In the genomic region with DNA sequence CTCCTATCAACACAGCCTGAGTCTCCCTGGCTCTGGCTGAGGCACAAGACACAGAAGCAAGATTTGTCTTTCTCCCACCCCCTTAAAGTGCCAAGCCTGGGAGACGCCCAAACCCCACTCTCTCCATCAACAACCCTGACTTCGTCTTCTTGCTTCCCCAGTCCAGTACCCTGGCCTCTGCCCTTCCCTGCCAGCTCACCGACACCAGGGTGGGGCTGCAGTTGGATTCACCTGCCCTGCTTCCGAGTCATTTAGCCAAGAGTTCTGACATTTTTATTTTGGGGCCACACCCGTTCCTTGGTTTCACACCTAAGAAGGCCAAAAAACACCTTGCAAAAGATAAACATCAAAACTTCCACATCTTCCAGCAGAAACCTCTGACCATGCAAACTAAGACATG, we compare ENCODE assay signal across 21 cellular contexts. TPM values are rescaled to one million over a fixed set of nuclear protein-coding genes. Genes with fewer than 3 reads are reported as not detected.
DNase-seq lines count a peak whose midpoint lies in the region; ATAC-seq, FAIRE-seq and TF ChIP-seq lines count a peak whose summit lies in the region.
"Had no signal": no experiment of that assay in that cellular context is flagged by ENCODE, and none has a peak within 500 bp of the region (broad histone marks: within the 10 kb centered on the region; RNA-seq: fewer than 3 reads in every experiment).

No MANE protein-coding gene starts in this region.

- H3K9me3 ChIP-seq in small intestine (ENCODE audit: control insufficient read depth, low read depth) = no peaks in the 10 kb centered on the region
- H3K9me3 ChIP-seq in endodermal cell (ENCODE audit: control insufficient read depth, low read length) = no peaks in the 10 kb centered on the region
- no peaks in the 10 kb centered on the region for H3K9me3 ChIP-seq in vagina
- H3K9me3 ChIP-seq: left lung, prostate gland had no signal

- H3K27me3 Mint-ChIP-seq in activated T-cell treated with anti-CD3 and anti-CD28 coated beads, Interleukin-2, amount 50 U/mL, for 24 hours = no peaks in the 10 kb centered on the region
- H3K27me3 Mint-ChIP-seq in WTC11 (ENCODE audit: low read depth) (no peaks in the 10 kb centered on the region), immature natural killer cell (ENCODE audit: low read depth in 3 of 3) (peaks cover 0 to 5% (median 0%) of the 10 kb centered on the region in 3 donors), endodermal cell (ENCODE audit: insufficient read depth) (no peaks in the 10 kb centered on the region)
- H3K27me3 Mint-ChIP-seq: activated naive CD8-positive, alpha-beta T cell had no signal

- intact Hi-C loops in vagina (cut with DNase I) = no loop called here

- CTCF ChIA-PET in WTC11 (lab: Charles Lee) = interaction anchor here (1.1 to 1.5 kb wide), 2 partner anchors 56 to 123 kb away, joined by 4 read pairs; no protein-coding TSS in a partner anchor

- no peak for TF ChIP-seq CTCF in WTC11 (IDR thresholded peaks at IDR 0.05)
- TF ChIP-seq CTCF in endodermal cell (conservative IDR thresholded peaks at IDR 0.05) = no peak
- no peak for TF ChIP-seq CTCF in vagina (IDR thresholded peaks at IDR 0.05)

- TF ChIP-seq POLR2A in vagina (IDR thresholded peaks at IDR 0.05) = no peak

- H3K36me3 ChIP-seq in small intestine (ENCODE audit: control insufficient read depth in 2 of 2, insufficient read depth in 2 of 2, low read length in 2 of 2) = peaks cover 0 to 6% of the 10 kb centered on the region in 2 donors
- H3K36me3 ChIP-seq in endodermal cell (ENCODE audit: control insufficient read depth, insufficient read depth, low read length) = no peaks in the 10 kb centered on the region
- no peaks in the 10 kb centered on the region for H3K36me3 ChIP-seq in vagina
- H3K36me3 ChIP-seq: prostate gland had no signal

- H3K36me3 Mint-ChIP-seq in activated T-cell treated with anti-CD3 and anti-CD28 coated beads, Interleukin-2, amount 50 U/mL, for 24 hours (ENCODE audit: low read depth) = peaks cover 35% of the 10 kb centered on the region
- no peaks in the 10 kb centered on the region; the same call in 1 of the 2 replicates for H3K36me3 Mint-ChIP-seq in WTC11
- H3K36me3 Mint-ChIP-seq in immature natural killer cell = peaks cover 0 to 4% (median 0%) of the 10 kb centered on the region in 3 donors
- H3K36me3 Mint-ChIP-seq in endodermal cell (ENCODE audit: low read depth) = peaks cover 7% of the 10 kb centered on the region
- H3K36me3 Mint-ChIP-seq: activated naive CD8-positive, alpha-beta T cell had no signal

- FAIRE-seq in small intestine (lab: Jason Lieb, UNC) = no peak
- FAIRE-seq: G401.6, GM12892 had no signal

- POLR2A ChIA-PET in WTC11 (lab: Charles Lee) = no interaction called here

- no peak overlapping the region for H3K9ac ChIP-seq in endodermal cell (ENCODE audit: extremely low read depth, low read length, poor library complexity, severe bottlenecking)

- H3K27ac Mint-ChIP-seq in activated T-cell treated with anti-CD3 and anti-CD28 coated beads, Interleukin-2, amount 50 U/mL, for 24 hours = peak overlapping the region; percentile 35
- H3K27ac Mint-ChIP-seq in WTC11 (peak overlapping the region; percentile 81; the same call in 1 of the 2 replicates), immature natural killer cell (peak overlapping the region in 5 of 6 donors; percentile 21 to 76 (median 62)), endodermal cell (no peak overlapping the region)
- H3K27ac Mint-ChIP-seq: activated naive CD8-positive, alpha-beta T cell had no signal

- no peak for DNase-seq in activated T-cell treated with anti-CD3 and anti-CD28 coated beads, Interleukin-2, amount 50 U/mL, for 24 hours
- DNase-seq in activated T-cell treated with anti-CD3 and anti-CD28 coated beads, Interleukin-2, amount 50 U/mL, for 48 hours = no peak
- no peak for DNase-seq in WTC11 (ENCODE audit: low spot score)
- no peak for DNase-seq in immature natural killer cell
- peak; percentile 27 for DNase-seq in small intestine
- no peak for DNase-seq in endodermal cell
- DNase-seq in vagina (ENCODE audit: extremely low spot score in 2 of 2) = no peak
- DNase-seq: Calu3; GOT3; Karpas-422; NCI-H1105; NCI-H748 treated with DMSO at 0.1 percent for 48 hours; PC-9; stimulated activated naive CD4-positive, alpha-beta T cell treated with Interleukin-2 at 50 U/mL for 16 hours had no signal

- ATAC-seq in WTC11 (no peak), HG03139 (IDR thresholded peaks at IDR 0.05; ENCODE audit: unreplicated experiment) (no peak)
- ATAC-seq: left lung had no signal

- no peak overlapping the region for H3K27ac ChIP-seq in small intestine (ENCODE audit: low read depth in 1 of 2, low read length in 1 of 2)
- no peak overlapping the region for H3K27ac ChIP-seq in endodermal cell (ENCODE audit: low read depth, low read length)
- no peak overlapping the region for H3K27ac ChIP-seq in vagina
- H3K27ac ChIP-seq: left lung, PC-9, prostate gland, SK-N-MC had no signal

- WGBS in small intestine, 3 donors = 33 to 69% (median 41%) methylated on average over 5 of the region's 5 CpGs
- WGBS in endodermal cell (ENCODE audit: insufficient coverage in 1 of 2, insufficient read length in 1 of 2), 2 experiments = 95 to 100% methylated on average over 3 to 5 of the region's 5 CpGs

- H3K27me3 ChIP-seq in small intestine (ENCODE audit: control insufficient read depth in 2 of 2, insufficient read depth in 2 of 2, low read length in 2 of 2) (no peaks in the 10 kb centered on the region), endodermal cell (ENCODE audit: control insufficient read depth, insufficient read depth, low read length, poor library complexity, severe bottlenecking) (no peaks in the 10 kb centered on the region), vagina (no peaks in the 10 kb centered on the region)
- H3K27me3 ChIP-seq: left lung had no signal

- H3K4me1 ChIP-seq in small intestine (ENCODE audit: control insufficient read depth in 2 of 2, insufficient read depth in 1 of 2, low read depth in 1 of 2, low read length in 1 of 2) (no peaks in the 10 kb centered on the region), endodermal cell (ENCODE audit: control insufficient read depth, insufficient read depth, low read length) (no peaks in the 10 kb centered on the region), vagina (peaks cover 6% of the 10 kb centered on the region)
- H3K4me1 ChIP-seq: left lung, prostate gland had no signal

- no peak overlapping the region for H3K4me3 Mint-ChIP-seq in activated T-cell treated with anti-CD3 and anti-CD28 coated beads, Interleukin-2, amount 50 U/mL, for 24 hours
- H3K4me3 Mint-ChIP-seq in WTC11 (no peak overlapping the region), immature natural killer cell (no peak overlapping the region), endodermal cell (no peak overlapping the region)
- H3K4me3 Mint-ChIP-seq: activated naive CD8-positive, alpha-beta T cell had no signal

- H3K4me3 ChIP-seq in small intestine (ENCODE audit: low read depth in 1 of 2, low read length in 2 of 2) (no peak overlapping the region), endodermal cell (ENCODE audit: low read length) (no peak overlapping the region), vagina (no peak overlapping the region)
- H3K4me3 ChIP-seq: left lung, PC-9, prostate gland, SK-N-MC had no signal

- H3K4me1 Mint-ChIP-seq in activated T-cell treated with anti-CD3 and anti-CD28 coated beads, Interleukin-2, amount 50 U/mL, for 24 hours (ENCODE audit: low read depth) = peaks cover 10% of the 10 kb centered on the region
- H3K4me1 Mint-ChIP-seq in WTC11 = no peaks in the 10 kb centered on the region
- peaks cover 15 to 16% of the 10 kb centered on the region in 2 donors for H3K4me1 Mint-ChIP-seq in immature natural killer cell
- H3K4me1 Mint-ChIP-seq in endodermal cell = no peaks in the 10 kb centered on the region

- H3K9me3 Mint-ChIP-seq in activated T-cell treated with anti-CD3 and anti-CD28 coated beads, Interleukin-2, amount 50 U/mL, for 24 hours = no peaks in the 10 kb centered on the region
- H3K9me3 Mint-ChIP-seq in WTC11 = no peaks in the 10 kb centered on the region
- H3K9me3 Mint-ChIP-seq in immature natural killer cell = no peaks in the 10 kb centered on the region
- no peaks in the 10 kb centered on the region for H3K9me3 Mint-ChIP-seq in endodermal cell

TF ChIP-seq in WTC11, 78 proteins besides CTCF, POLR2A, EP300 and RAD21 (continues in another document):
- TF ChIP-seq, protein P1, sequence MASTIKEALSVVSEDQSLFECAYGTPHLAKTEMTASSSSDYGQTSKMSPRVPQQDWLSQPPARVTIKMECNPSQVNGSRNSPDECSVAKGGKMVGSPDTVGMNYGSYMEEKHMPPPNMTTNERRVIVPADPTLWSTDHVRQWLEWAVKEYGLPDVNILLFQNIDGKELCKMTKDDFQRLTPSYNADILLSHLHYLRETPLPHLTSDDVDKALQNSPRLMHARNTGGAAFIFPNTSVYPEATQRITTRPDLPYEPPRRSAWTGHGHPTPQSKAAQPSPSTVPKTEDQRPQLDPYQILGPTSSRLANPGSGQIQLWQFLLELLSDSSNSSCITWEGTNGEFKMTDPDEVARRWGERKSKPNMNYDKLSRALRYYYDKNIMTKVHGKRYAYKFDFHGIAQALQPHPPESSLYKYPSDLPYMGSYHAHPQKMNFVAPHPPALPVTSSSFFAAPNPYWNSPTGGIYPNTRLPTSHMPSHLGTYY (CRISPR knock-in tag; IDR thresholded peaks at IDR 0.05) = no peak
- no peak for TF ChIP-seq E2F5 (CRISPR knock-in tag; IDR thresholded peaks at IDR 0.05)

RNA-seq across cellular contexts. Expression of gene GFOD2, which starts 41.7 kb away (rescaled TPM):
- 19.3 to 29.5 TPM (median 22.8 TPM) in 3 replicates for total RNA-seq in WTC11 (2021)
- 1 to 10 TPM; 6.2 to 9.7 (median 7.4) TPM for polyA plus RNA-seq in immature natural killer cell
- 10 to 100 TPM in 2 of 3 donors, 1 to 10 TPM in 1; 9.7 to 28.6 (median 14.3) TPM for polyA plus RNA-seq in small intestine
- total RNA-seq in endodermal cell = 10 to 100 TPM; 18.2 to 21.2 TPM
- 20.6 TPM for polyA plus RNA-seq in endodermal cell (2013, experiment 1 of 2)
- 21.5 TPM for polyA plus RNA-seq in endodermal cell (2013, experiment 2 of 2)
- 32.7 TPM for total RNA-seq in vagina

RNA-seq across cellular contexts. Expression of gene RANBP10, which starts 45.5 kb away (rescaled TPM):
- total RNA-seq in WTC11 (2021) (14.0 to 16.9 TPM (median 16.1 TPM) in 3 replicates), endodermal cell (10 to 100 TPM; 19.2 to 22.5 TPM), vagina (17.9 TPM)
- polyA plus RNA-seq in immature natural killer cell (10 to 100 TPM in 1 of 3 donors, 1 to 10 TPM in 2; 2.6 to 12.4 (median 7.9) TPM), small intestine (10 to 100 TPM in 1 of 3 donors, 1 to 10 TPM in 2; 5.9 to 10.7 (median 9.4) TPM)
- polyA plus RNA-seq in endodermal cell (2013, experiment 1 of 2) = 16.3 TPM
- polyA plus RNA-seq in endodermal cell (2013, experiment 2 of 2) = 14.2 TPM

RNA-seq across cellular contexts. Expression of gene TSNAXIP1, which starts 45.9 kb away (rescaled TPM):
- total RNA-seq in WTC11 (2021) (0.41 to 1.7 TPM (median 0.48 TPM) in 3 replicates), endodermal cell (1 to 10 TPM; 2.8 to 3.2 TPM), vagina (not detected)
- polyA plus RNA-seq in immature natural killer cell (not detected), small intestine (under 1 TPM in 1 of 3 donors, not detected in 2; 0.72 TPM)
- 3.1 TPM for polyA plus RNA-seq in endodermal cell (2013, experiment 1 of 2)
- polyA plus RNA-seq in endodermal cell (2013, experiment 2 of 2) = 1.7 TPM
